ENCODE assay signal across 8 cellular contexts in the genomic region with DNA sequence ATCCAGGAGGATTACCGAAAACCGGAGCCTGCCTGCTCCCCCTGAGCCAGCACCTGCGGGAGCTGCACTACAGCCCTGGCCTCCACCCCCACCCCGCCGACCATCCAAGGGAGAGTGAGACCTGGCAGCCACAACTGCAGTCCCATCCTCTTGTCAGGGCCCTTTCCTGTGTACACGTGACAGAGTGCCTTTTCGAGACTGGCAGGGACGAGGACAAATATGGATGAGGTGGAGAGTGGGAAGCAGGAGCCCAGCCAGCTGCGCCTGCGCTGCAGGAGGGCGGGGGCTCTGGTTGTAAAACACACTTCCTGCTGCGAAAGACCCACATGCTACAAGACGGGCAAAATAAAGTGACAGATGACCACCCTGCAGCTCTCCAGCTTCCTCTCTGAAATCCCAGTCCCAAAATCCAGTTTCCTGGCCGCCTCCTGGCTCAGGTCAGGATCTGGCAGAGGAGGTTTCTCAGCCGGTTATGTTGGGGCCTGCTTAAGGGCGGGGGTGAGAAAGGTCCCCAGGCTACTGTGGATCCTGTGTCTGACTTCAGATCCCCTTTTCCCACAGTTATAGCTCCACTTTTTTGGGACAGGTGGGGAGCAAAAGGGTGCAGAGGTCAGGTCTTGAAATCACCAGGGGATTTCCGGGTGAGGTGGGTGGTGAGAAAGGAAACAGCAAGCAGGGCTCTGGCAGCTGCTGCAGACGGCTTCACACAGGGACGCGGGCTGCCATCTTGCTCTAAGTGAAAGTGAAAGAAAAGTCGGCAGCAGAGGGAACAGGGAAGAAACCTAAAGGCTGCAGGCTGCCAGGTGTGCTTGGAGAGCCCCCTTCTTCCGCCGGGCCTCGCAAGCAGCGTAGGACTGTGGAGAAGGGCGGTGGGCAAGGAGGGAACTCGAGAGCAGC. TPM values are rescaled to one million over a fixed set of nuclear protein-coding genes. Genes with fewer than 3 reads are reported as not detected.
A peak's percentile ranks its signal among the peaks of the same experiment; 100 is the strongest.
DNase-seq lines count a peak whose midpoint lies in the region; ATAC-seq and TF ChIP-seq lines count a peak whose summit lies in the region.

A gene with protein sequence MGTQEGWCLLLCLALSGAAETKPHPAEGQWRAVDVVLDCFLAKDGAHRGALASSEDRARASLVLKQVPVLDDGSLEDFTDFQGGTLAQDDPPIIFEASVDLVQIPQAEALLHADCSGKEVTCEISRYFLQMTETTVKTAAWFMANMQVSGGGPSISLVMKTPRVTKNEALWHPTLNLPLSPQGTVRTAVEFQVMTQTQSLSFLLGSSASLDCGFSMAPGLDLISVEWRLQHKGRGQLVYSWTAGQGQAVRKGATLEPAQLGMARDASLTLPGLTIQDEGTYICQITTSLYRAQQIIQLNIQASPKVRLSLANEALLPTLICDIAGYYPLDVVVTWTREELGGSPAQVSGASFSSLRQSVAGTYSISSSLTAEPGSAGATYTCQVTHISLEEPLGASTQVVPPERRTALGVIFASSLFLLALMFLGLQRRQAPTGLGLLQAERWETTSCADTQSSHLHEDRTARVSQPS (plus strand): TSS at position 695 of the 897 bp plus-strand sequence. CDS start 207 bp downstream, outside the sequence.

- 0 to 1% methylated on average over 27 of the region's 27 CpGs for WGBS in esophagus, 2 donors

- H3K27ac Mint-ChIP-seq in stimulated activated naive B cell treated with anti-CD40 and anti-IgM and Interleukin-4, amounts not matched to agents 10 μg/mL and 1 μg/mL and 100 μg/mL, for 72 hours: peak within 1 kb of the TSS; percentile 99

- no peak for TF ChIP-seq CTCF in OCI-LY1 (IDR thresholded peaks at IDR 0.05; ENCODE audit: low read length)

- peak within 1 kb of the TSS; percentile 100 for H3K4me3 Mint-ChIP-seq in activated T-cell treated with anti-CD3 and anti-CD28 coated beads, Interleukin-2, amount 50 U/mL, for 4 hours
- H3K4me3 Mint-ChIP-seq in stimulated activated naive B cell treated with anti-CD40 and anti-IgM and Interleukin-4, amounts not matched to agents 10 μg/mL and 1 μg/mL and 100 μg/mL, for 72 hours: peak within 1 kb of the TSS; percentile 98 to 100

- no peaks in the 10 kb centered on the region for H3K9me3 ChIP-seq in BLaER1 treated with 17β-estradiol and CSF1 and Interleukin-3, amounts not matched to agents 10 nM and 100 nM (replicated peaks in 1 of 11)
- no peaks in the 10 kb centered on the region for H3K9me3 ChIP-seq in OCI-LY1 (ENCODE audit: low read length)
- H3K9me3 ChIP-seq in esophagus (ENCODE audit: control insufficient read depth in 2 of 2, insufficient read depth in 1 of 2, low read depth in 1 of 2, low read length in 1 of 2): no peaks in the 10 kb centered on the region
- H3K9me3 ChIP-seq in mucosa of stomach (ENCODE audit: control insufficient read depth, low read length): no peaks in the 10 kb centered on the region

- peak within 1 kb of the TSS; percentile 90 to 100 (median 96) for H3K4me2 ChIP-seq in BLaER1 treated with 17β-estradiol and CSF1 and Interleukin-3, amounts not matched to agents 10 nM and 100 nM
- H3K4me2 ChIP-seq in OCI-LY1 (ENCODE audit: low read length): peak within 1 kb of the TSS; percentile 68

- H3K36me3 ChIP-seq in BLaER1 treated with 17β-estradiol and CSF1 and Interleukin-3, amounts not matched to agents 10 nM and 100 nM: peaks cover 11 to 35% (median 19%) of the 10 kb centered on the region in 11 experiments; a peak in 19 of 22 replicates
- H3K36me3 ChIP-seq in OCI-LY1 (ENCODE audit: insufficient read depth, low read length) (peaks cover 57% of the 10 kb centered on the region; the same call in 1 of the 2 replicates), esophagus (ENCODE audit: control insufficient read depth in 2 of 2, insufficient read depth in 2 of 2, low read length in 1 of 2) (peaks cover 0 to 7% of the 10 kb centered on the region in 2 donors), mucosa of stomach (ENCODE audit: control insufficient read depth, insufficient read depth, low read length) (peaks cover 7% of the 10 kb centered on the region)

- peaks cover 71% of the 10 kb centered on the region for H3K4me1 Mint-ChIP-seq in activated T-cell treated with anti-CD3 and anti-CD28 coated beads, Interleukin-2, amount 50 U/mL, for 4 hours (ENCODE audit: low read depth)
- peaks cover 47 to 71% of the 10 kb centered on the region in 2 donors for H3K4me1 Mint-ChIP-seq in stimulated activated naive B cell treated with anti-CD40 and anti-IgM and Interleukin-4, amounts not matched to agents 10 μg/mL and 1 μg/mL and 100 μg/mL, for 72 hours

- H3K36me3 Mint-ChIP-seq in activated T-cell treated with anti-CD3 and anti-CD28 coated beads, Interleukin-2, amount 50 U/mL, for 4 hours (ENCODE audit: insufficient read depth): peaks cover 19% of the 10 kb centered on the region
- H3K36me3 Mint-ChIP-seq in stimulated activated naive B cell treated with anti-CD40 and anti-IgM and Interleukin-4, amounts not matched to agents 10 μg/mL and 1 μg/mL and 100 μg/mL, for 72 hours: peaks cover 52 to 65% of the 10 kb centered on the region in 2 donors

- H3K9ac ChIP-seq in BLaER1 treated with 17β-estradiol and CSF1 and Interleukin-3, amounts not matched to agents 10 nM and 100 nM: peak within 1 kb of the TSS; percentile 79 to 94 (median 90)
- H3K9ac ChIP-seq in OCI-LY1 (ENCODE audit: low read length) (peak within 1 kb of the TSS; percentile 74), mucosa of stomach (ENCODE audit: low read length) (peak within 1 kb of the TSS; percentile 95)

- no peaks in the 10 kb centered on the region for H3K79me2 ChIP-seq in OCI-LY1 (ENCODE audit: insufficient read depth, low read length)

- H3K4me1 ChIP-seq in BLaER1 treated with 17β-estradiol and CSF1 and Interleukin-3, amounts not matched to agents 10 nM and 100 nM: peaks cover 53 to 67% (median 59%) of the 10 kb centered on the region in 10 experiments
- peaks cover 56% of the 10 kb centered on the region for H3K4me1 ChIP-seq in OCI-LY1 (ENCODE audit: insufficient read depth, low read length, severe bottlenecking)
- peaks cover 2 to 17% of the 10 kb centered on the region in 2 donors for H3K4me1 ChIP-seq in esophagus (ENCODE audit: control insufficient read depth in 2 of 2, insufficient read depth in 2 of 2, low read length in 1 of 2)
- H3K4me1 ChIP-seq in mucosa of stomach (ENCODE audit: control insufficient read depth, insufficient read depth, low read length): peaks cover 22% of the 10 kb centered on the region

- no peaks in the 10 kb centered on the region for H3K9me2 ChIP-seq in OCI-LY1 (ENCODE audit: low read depth, low read length)

- peak within 1 kb of the TSS; percentile 78 to 97 (median 94) for H3K27ac ChIP-seq in BLaER1 treated with 17β-estradiol and CSF1 and Interleukin-3, amounts not matched to agents 10 nM and 100 nM
- H3K27ac ChIP-seq in OCI-LY1 (ENCODE audit: low read depth, low read length, poor library complexity, severe bottlenecking): peak within 1 kb of the TSS; percentile 99
- H3K27ac ChIP-seq in esophagus (ENCODE audit: low read depth in 2 of 2, low read length in 1 of 2): peak within 1 kb of the TSS; percentile 97 to 98

- peak in 58 of 76 experiments; percentile 11 to 86 (median 43) for DNase-seq in HUDEP-2 (lab: John Stamatoyannopoulos, UW; ENCODE audit: unreplicated experiment in 76 of 76)
- peak; percentile 72 for DNase-seq in activated T-cell treated with anti-CD3 and anti-CD28 coated beads, Interleukin-2, amount 50 U/mL, for 4 hours
- DNase-seq in stimulated activated naive B cell treated with anti-CD40 and anti-IgM and Interleukin-4, amounts not matched to agents 10 μg/mL and 1 μg/mL and 100 μg/mL, for 72 hours: peak; percentile 80

- no peaks in the 10 kb centered on the region for H3K27me3 ChIP-seq in BLaER1 treated with 17β-estradiol and CSF1 and Interleukin-3, amounts not matched to agents 10 nM and 100 nM
- H3K27me3 ChIP-seq in OCI-LY1 (ENCODE audit: insufficient read depth, low read length) (no peaks in the 10 kb centered on the region), esophagus (ENCODE audit: control insufficient read depth in 1 of 2, insufficient read depth in 2 of 2, low read length in 2 of 2) (no peaks in the 10 kb centered on the region), mucosa of stomach (ENCODE audit: control insufficient read depth, insufficient read depth, low read length) (no peaks in the 10 kb centered on the region)

- no peaks in the 10 kb centered on the region for H4K20me1 ChIP-seq in BLaER1 treated with 17β-estradiol and CSF1 and Interleukin-3, amounts not matched to agents 10 nM and 100 nM
- H4K20me1 ChIP-seq in OCI-LY1 (ENCODE audit: insufficient read depth, low read length): no peaks in the 10 kb centered on the region

- no peaks in the 10 kb centered on the region for H3K9me3 Mint-ChIP-seq in activated T-cell treated with anti-CD3 and anti-CD28 coated beads, Interleukin-2, amount 50 U/mL, for 4 hours
- no peaks in the 10 kb centered on the region for H3K9me3 Mint-ChIP-seq in stimulated activated naive B cell treated with anti-CD40 and anti-IgM and Interleukin-4, amounts not matched to agents 10 μg/mL and 1 μg/mL and 100 μg/mL, for 72 hours

- no peaks in the 10 kb centered on the region for H3F3A ChIP-seq in OCI-LY1 (ENCODE audit: insufficient read depth, low read length)

- peak within 1 kb of the TSS; percentile 57 to 81 (median 72) for H3K4me3 ChIP-seq in BLaER1 treated with 17β-estradiol and CSF1 and Interleukin-3, amounts not matched to agents 10 nM and 100 nM
- H3K4me3 ChIP-seq in OCI-LY1 (ENCODE audit: low read depth, low read length, poor library complexity, severe bottlenecking): peak within 1 kb of the TSS; percentile 57
- peak within 1 kb of the TSS; percentile 65 to 82 for H3K4me3 ChIP-seq in esophagus (ENCODE audit: low read depth in 1 of 2, low read length in 2 of 2)
- H3K4me3 ChIP-seq in mucosa of stomach (ENCODE audit: low read length): peak within 1 kb of the TSS; percentile 80

- H2AFZ ChIP-seq in OCI-LY1 (ENCODE audit: low read length): no peak within 1 kb of the TSS

- peak; percentile 63 for ATAC-seq in GM19372 (IDR thresholded peaks at IDR 0.05; ENCODE audit: low read depth, unreplicated experiment)
- ATAC-seq in activated T-cell treated with anti-CD3 and anti-CD28 coated beads, Interleukin-2, amount 50 U/mL, for 4 hours: peak; percentile 87 to 90
- peak; percentile 89 to 90 for ATAC-seq in stimulated activated naive B cell treated with anti-CD40 and anti-IgM and Interleukin-4, amounts not matched to agents 10 μg/mL and 1 μg/mL and 100 μg/mL, for 72 hours (replicated peaks)

- no peaks in the 10 kb centered on the region for H3K27me3 Mint-ChIP-seq in activated T-cell treated with anti-CD3 and anti-CD28 coated beads, Interleukin-2, amount 50 U/mL, for 4 hours (ENCODE audit: low read depth)
- no peaks in the 10 kb centered on the region for H3K27me3 Mint-ChIP-seq in stimulated activated naive B cell treated with anti-CD40 and anti-IgM and Interleukin-4, amounts not matched to agents 10 μg/mL and 1 μg/mL and 100 μg/mL, for 72 hours

RNA-seq across cellular contexts. Expression of the gene that starts here (rescaled TPM):
- total RNA-seq in activated T-cell treated with anti-CD3 and anti-CD28 coated beads, Interleukin-2, amount 50 U/mL, for 4 hours: 10 to 100 TPM; 24.4 to 36.6 (median 30.0) TPM
- 10 to 100 TPM in 1 of 2 donors, 1 to 10 TPM in 1; 8.9 to 11.9 TPM for polyA plus RNA-seq in esophagus

Comparison
In these comparisons a context has a peak if more than half of its experiments do, and no peak if none do; other contexts are left out.
1. Peak in every context shown above with its lines: DNase-seq, ATAC-seq, H3K4me3 ChIP-seq and H3K27ac ChIP-seq.